ENCODE assay signal across 18 cellular contexts in genomic region chr7:30310674-30311362, GRCh38.
"Had no signal": no experiment of that assay in that cellular context is flagged by ENCODE, and none has a peak within 500 bp of the region (broad histone marks: within the 10 kb centered on the region; RNA-seq: fewer than 3 reads in every experiment).

No MANE protein-coding gene starts in this region.

- H3K9me3 ChIP-seq: heart right ventricle, left ventricle myocardium inferior, prostate gland, right atrium auricular region, suprapubic skin, upper lobe of left lung had no signal

- H3K27me3 ChIP-seq: heart right ventricle, right atrium auricular region, suprapubic skin, upper lobe of left lung had no signal

- ATAC-seq: effector memory CD8-positive, alpha-beta T cell; heart right ventricle; stimulated activated naive CD8-positive, alpha-beta T cell treated with anti-CD3 and anti-CD28 coated beads, Interleukin-15, amount 100 ng/mL, for 72 hours had no signal

- H3K27ac ChIP-seq: heart right ventricle, left ventricle myocardium inferior, prostate gland, right atrium auricular region, suprapubic skin, upper lobe of left lung had no signal

- H3K4me1 ChIP-seq: right atrium auricular region had no signal

- H3K27me3 Mint-ChIP-seq: activated naive CD8-positive, alpha-beta T cell treated with anti-CD3 and anti-CD28 coated beads, Interleukin-2, amount 10 ng/mL, durations not matched to agents 7 days and 5 days; effector memory CD8-positive, alpha-beta T cell; stimulated activated naive CD8-positive, alpha-beta T cell treated with anti-CD3 and anti-CD28 coated beads, Interleukin-15, amount 100 ng/mL, for 72 hours had no signal

- H3K4me3 ChIP-seq: heart right ventricle, left ventricle myocardium inferior, prostate gland, right atrium auricular region, suprapubic skin, upper lobe of left lung had no signal

- H3K27ac Mint-ChIP-seq: activated naive CD8-positive, alpha-beta T cell treated with anti-CD3 and anti-CD28 coated beads, Interleukin-2, amount 10 ng/mL, durations not matched to agents 7 days and 5 days; activated T-helper 1 cell treated with anti-CD3 and anti-CD28 coated beads, Interleukin-12 subunit alpha, Interleukin-12 subunit beta, Interleukin-2, Interleukin-4 antibody, amounts not matched to agents 30 ng/mL and 10 ng/mL and 1 ng/mL, durations not matched to agents 14 hours and 24 hours and 36 hours; effector memory CD8-positive, alpha-beta T cell; T-helper 1 cell treated with Interleukin-12 subunit alpha and Interleukin-12 subunit beta and Interleukin-4 antibody, amounts not matched to agents 30 μg/mL and 1 μg/mL, for 36 hours had no signal

- H3K9me3 Mint-ChIP-seq: activated T-helper 1 cell treated with anti-CD3 and anti-CD28 coated beads, Interleukin-12 subunit alpha, Interleukin-12 subunit beta, Interleukin-2, Interleukin-4 antibody, amounts not matched to agents 30 ng/mL and 10 ng/mL and 1 ng/mL, durations not matched to agents 14 hours and 24 hours and 36 hours; effector memory CD8-positive, alpha-beta T cell; stimulated activated naive CD8-positive, alpha-beta T cell treated with anti-CD3 and anti-CD28 coated beads, Interleukin-15, amount 100 ng/mL, for 72 hours; T-helper 1 cell treated with Interleukin-12 subunit alpha and Interleukin-12 subunit beta and Interleukin-4 antibody, amounts not matched to agents 30 μg/mL and 1 μg/mL, for 36 hours had no signal

- DNase-seq: activated CD4-positive, alpha-beta T cell treated with anti-CD3 and anti-CD28 coated beads, Interleukin-2, amount 50 U/mL, for 48 hours; activated naive CD4-positive, alpha-beta T cell; activated naive CD8-positive, alpha-beta T cell treated with anti-CD3 and anti-CD28 coated beads, Interleukin-2, amount 10 ng/mL, durations not matched to agents 7 days and 5 days; activated T-cell treated with anti-CD3 and anti-CD28 coated beads for 4 hours; amygdala; caudate nucleus; effector memory CD8-positive, alpha-beta T cell; heart right ventricle; kidney glomerular epithelial cell; left ventricle myocardium inferior; stimulated activated CD4-positive, alpha-beta T cell treated with anti-CD3 and anti-CD28 coated beads, Interleukin-2, amount 100 ng/mL, for 24 hours; stimulated activated naive CD8-positive, alpha-beta T cell treated with anti-CD3 and anti-CD28 coated beads, Interleukin-15, amount 100 ng/mL, for 72 hours; upper lobe of left lung had no signal

- H3K4me3 Mint-ChIP-seq: activated naive CD8-positive, alpha-beta T cell treated with anti-CD3 and anti-CD28 coated beads, Interleukin-2, amount 10 ng/mL, durations not matched to agents 7 days and 5 days; activated T-helper 1 cell treated with anti-CD3 and anti-CD28 coated beads, Interleukin-12 subunit alpha, Interleukin-12 subunit beta, Interleukin-2, Interleukin-4 antibody, amounts not matched to agents 30 ng/mL and 10 ng/mL and 1 ng/mL, durations not matched to agents 14 hours and 24 hours and 36 hours; effector memory CD8-positive, alpha-beta T cell; stimulated activated naive CD8-positive, alpha-beta T cell treated with anti-CD3 and anti-CD28 coated beads, Interleukin-15, amount 100 ng/mL, for 72 hours; T-helper 1 cell treated with Interleukin-12 subunit alpha and Interleukin-12 subunit beta and Interleukin-4 antibody, amounts not matched to agents 30 μg/mL and 1 μg/mL, for 36 hours had no signal

- H3K36me3 ChIP-seq: heart right ventricle, left ventricle myocardium inferior, prostate gland, right atrium auricular region, suprapubic skin, upper lobe of left lung had no signal
